ENCODE assay signal across 14 cellular contexts in the genomic region with DNA sequence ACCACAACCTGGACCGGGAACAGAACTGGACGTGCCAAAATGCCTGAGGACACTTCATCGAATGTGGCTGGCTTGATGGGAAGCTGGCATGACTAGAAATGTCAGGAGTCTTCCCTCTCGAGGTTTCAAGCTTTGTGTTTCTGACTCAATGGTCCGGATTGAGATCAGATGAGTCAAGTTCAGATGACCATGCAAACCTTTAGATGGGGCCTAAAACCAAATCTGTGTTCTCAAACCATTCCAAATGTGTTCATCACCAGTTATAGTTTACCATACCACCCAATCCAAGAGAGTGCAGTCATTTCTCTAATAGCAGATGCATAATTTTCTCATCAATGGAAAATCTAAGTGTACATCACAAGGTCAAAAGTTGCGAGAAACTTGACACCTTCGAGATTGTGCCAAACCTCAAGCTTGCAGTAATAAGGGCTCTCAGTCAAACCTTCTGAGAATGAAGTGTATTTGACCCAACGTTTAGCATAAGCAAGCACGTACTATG.
DNase-seq lines count a peak whose midpoint lies in the region; ATAC-seq and TF ChIP-seq lines count a peak whose summit lies in the region.
"Had no signal": no experiment of that assay in that cellular context is flagged by ENCODE, and none has a peak within 500 bp of the region (broad histone marks: within the 10 kb centered on the region; RNA-seq: fewer than 3 reads in every experiment).

No MANE protein-coding gene starts in this region.

- H3K4me3 Mint-ChIP-seq in CD8-positive, alpha-beta memory T cell: peak overlapping the region in 5 of 7 donors; percentile 28 to 62 (median 34)
- no peak overlapping the region for H3K4me3 Mint-ChIP-seq in WTC11
- H3K4me3 Mint-ChIP-seq: brain; CD4-positive, alpha-beta T cell; T-helper 2 cell treated with Interferon-gamma antibody and Interleukin-4, amounts not matched to agents 5 μg/mL and 100 μg/mL, for 36 hours had no signal

- no peak overlapping the region for H3K27ac Mint-ChIP-seq in CD8-positive, alpha-beta memory T cell
- H3K27ac Mint-ChIP-seq in WTC11: no peak overlapping the region
- H3K27ac Mint-ChIP-seq: brain; CD4-positive, alpha-beta T cell; T-helper 2 cell treated with Interferon-gamma antibody and Interleukin-4, amounts not matched to agents 5 μg/mL and 100 μg/mL, for 36 hours had no signal

- no peaks in the 10 kb centered on the region for H3K36me3 ChIP-seq in CD8-positive, alpha-beta memory T cell (ENCODE audit: insufficient read depth, low read length)
- H3K36me3 ChIP-seq in uterus: no peaks in the 10 kb centered on the region

- peaks cover 6% of the 10 kb centered on the region for H3K4me1 ChIP-seq in CD8-positive, alpha-beta memory T cell (ENCODE audit: insufficient read depth, low read length)
- no peaks in the 10 kb centered on the region for H3K4me1 ChIP-seq in uterus

- ATAC-seq in WTC11: no peak

- H3K27me3 Mint-ChIP-seq in CD8-positive, alpha-beta memory T cell: no peaks in the 10 kb centered on the region
- peaks cover 4% of the 10 kb centered on the region for H3K27me3 Mint-ChIP-seq in WTC11 (ENCODE audit: low read depth)
- H3K27me3 Mint-ChIP-seq: brain; CD4-positive, alpha-beta T cell had no signal

- H3K27me3 ChIP-seq in CD8-positive, alpha-beta memory T cell (ENCODE audit: insufficient read depth, low read length, poor library complexity, severe bottlenecking): no peaks in the 10 kb centered on the region
- H3K27me3 ChIP-seq in uterus: no peaks in the 10 kb centered on the region

- peaks cover 0 to 2% (median 0%) of the 10 kb centered on the region in 3 donors for H3K36me3 Mint-ChIP-seq in CD8-positive, alpha-beta memory T cell
- no peaks in the 10 kb centered on the region for H3K36me3 Mint-ChIP-seq in WTC11
- H3K36me3 Mint-ChIP-seq: brain had no signal

- no peaks in the 10 kb centered on the region for H3K9me3 Mint-ChIP-seq in CD8-positive, alpha-beta memory T cell
- H3K9me3 Mint-ChIP-seq in WTC11: no peaks in the 10 kb centered on the region
- H3K9me3 Mint-ChIP-seq: brain; CD4-positive, alpha-beta T cell; T-helper 2 cell treated with Interferon-gamma antibody and Interleukin-4, amounts not matched to agents 5 μg/mL and 100 μg/mL, for 36 hours had no signal

- TF ChIP-seq CTCF in WTC11 (IDR thresholded peaks at IDR 0.05) (no peak), uterus (IDR thresholded peaks at IDR 0.05) (no peak)

- POLR2A ChIA-PET in CD8-positive, alpha-beta memory T cell (lab: Charles Lee): no interaction called here
- POLR2A ChIA-PET in WTC11 (lab: Charles Lee): no interaction called here

- CTCF ChIA-PET in CD8-positive, alpha-beta memory T cell (lab: Charles Lee): interaction anchor here (2.0 kb wide), 1 partner anchor 275 kb away, joined by 4 read pairs; no protein-coding TSS in a partner anchor
- CTCF ChIA-PET in WTC11 (lab: Charles Lee): interaction anchor here (0.7 to 0.8 kb wide), 3 partner anchors 24 to 1745 kb away, joined by 3 to 4 read pairs (median 3); no protein-coding TSS in a partner anchor

- no peak overlapping the region for H3K4me3 ChIP-seq in CD8-positive, alpha-beta memory T cell (ENCODE audit: low read length)
- H3K4me3 ChIP-seq in uterus: no peak overlapping the region

- intact Hi-C loops in uterus (cut with DNase I; ENCODE audit: low total_unique reads): no loop called here

- no peaks in the 10 kb centered on the region for H3K9me3 ChIP-seq in CD8-positive, alpha-beta memory T cell (ENCODE audit: low read length)
- no peaks in the 10 kb centered on the region for H3K9me3 ChIP-seq in uterus

- no peak overlapping the region for H3K27ac ChIP-seq in CD8-positive, alpha-beta memory T cell (ENCODE audit: low read depth, low read length)
- H3K27ac ChIP-seq in uterus: no peak overlapping the region

- DNase-seq in CD8-positive, alpha-beta memory T cell: no peak
- DNase-seq in LHCN-M2 (ENCODE audit: low read depth): peak; percentile 52
- peak; percentile 46 for DNase-seq in fibroblast of gingiva (ENCODE audit: low read depth)
- DNase-seq in renal cortical epithelial cell (ENCODE audit: low read depth): peak; percentile 76
- no peak for DNase-seq in WTC11 (ENCODE audit: low spot score)
- DNase-seq in NCI-H82 treated with DMSO at 0.1 percent for 48 hours (lab: John Stamatoyannopoulos, UW; ENCODE audit: unreplicated experiment): no peak
- DNase-seq in uterus: no peak
- DNase-seq: activated CD4-positive, alpha-beta T cell treated with anti-CD3 and anti-CD28 coated beads, Interleukin-2, amount 50 U/mL, for 4 hours; CD4-positive, alpha-beta T cell; GDM1; kidney glomerular epithelial cell; MV-4-11 had no signal

- H3K4me1 Mint-ChIP-seq in CD8-positive, alpha-beta memory T cell: peaks cover 30 to 58% (median 42%) of the 10 kb centered on the region in 3 donors
- H3K4me1 Mint-ChIP-seq in WTC11: peaks cover 26% of the 10 kb centered on the region

- no peak for TF ChIP-seq POLR2A in uterus (IDR thresholded peaks at IDR 0.05)

TF ChIP-seq in WTC11, 78 proteins besides CTCF, POLR2A, EP300 and RAD21 (continues in another document):
- TF ChIP-seq, protein P1, sequence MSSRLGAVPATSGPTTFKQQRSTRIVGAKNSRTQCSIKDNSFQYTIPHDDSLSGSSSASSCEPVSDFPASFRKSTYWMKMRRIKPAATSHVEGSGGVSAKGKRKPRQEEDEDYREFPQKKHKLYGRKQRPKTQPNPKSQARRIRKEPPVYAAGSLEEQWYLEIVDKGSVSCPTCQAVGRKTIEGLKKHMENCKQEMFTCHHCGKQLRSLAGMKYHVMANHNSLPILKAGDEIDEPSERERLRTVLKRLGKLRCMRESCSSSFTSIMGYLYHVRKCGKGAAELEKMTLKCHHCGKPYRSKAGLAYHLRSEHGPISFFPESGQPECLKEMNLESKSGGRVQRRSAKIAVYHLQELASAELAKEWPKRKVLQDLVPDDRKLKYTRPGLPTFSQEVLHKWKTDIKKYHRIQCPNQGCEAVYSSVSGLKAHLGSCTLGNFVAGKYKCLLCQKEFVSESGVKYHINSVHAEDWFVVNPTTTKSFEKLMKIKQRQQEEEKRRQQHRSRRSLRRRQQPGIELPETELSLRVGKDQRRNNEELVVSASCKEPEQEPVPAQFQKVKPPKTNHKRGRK (CRISPR knock-in tag; IDR thresholded peaks at IDR 0.05; ENCODE audit: borderline replicate concordance): no peak
- TF ChIP-seq, protein P2, sequence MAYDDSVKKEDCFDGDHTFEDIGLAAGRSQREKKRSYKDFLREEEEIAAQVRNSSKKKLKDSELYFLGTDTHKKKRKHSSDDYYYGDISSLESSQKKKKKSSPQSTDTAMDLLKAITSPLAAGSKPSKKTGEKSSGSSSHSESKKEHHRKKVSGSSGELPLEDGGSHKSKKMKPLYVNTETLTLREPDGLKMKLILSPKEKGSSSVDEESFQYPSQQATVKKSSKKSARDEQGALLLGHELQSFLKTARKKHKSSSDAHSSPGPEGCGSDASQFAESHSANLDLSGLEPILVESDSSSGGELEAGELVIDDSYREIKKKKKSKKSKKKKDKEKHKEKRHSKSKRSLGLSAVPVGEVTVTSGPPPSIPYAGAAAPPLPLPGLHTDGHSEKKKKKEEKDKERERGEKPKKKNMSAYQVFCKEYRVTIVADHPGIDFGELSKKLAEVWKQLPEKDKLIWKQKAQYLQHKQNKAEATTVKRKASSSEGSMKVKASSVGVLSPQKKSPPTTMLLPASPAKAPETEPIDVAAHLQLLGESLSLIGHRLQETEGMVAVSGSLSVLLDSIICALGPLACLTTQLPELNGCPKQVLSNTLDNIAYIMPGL (CRISPR knock-in tag; IDR thresholded peaks at IDR 0.05): no peak
- no peak for TF ChIP-seq ZBTB21 (CRISPR knock-in tag; IDR thresholded peaks at IDR 0.05; ENCODE audit: borderline replicate concordance)
- TF ChIP-seq, protein P3, sequence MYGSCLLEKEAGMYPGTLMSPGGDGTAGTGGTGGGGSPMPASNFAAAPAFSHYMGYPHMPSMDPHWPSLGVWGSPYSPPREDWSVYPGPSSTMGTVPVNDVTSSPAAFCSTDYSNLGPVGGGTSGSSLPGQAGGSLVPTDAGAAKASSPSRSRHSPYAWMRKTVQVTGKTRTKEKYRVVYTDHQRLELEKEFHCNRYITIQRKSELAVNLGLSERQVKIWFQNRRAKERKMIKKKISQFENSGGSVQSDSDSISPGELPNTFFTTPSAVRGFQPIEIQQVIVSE (CRISPR knock-in tag; IDR thresholded peaks at IDR 0.05; ENCODE audit: borderline replicate concordance): no peak
- TF ChIP-seq ATF1 (CRISPR knock-in tag; IDR thresholded peaks at IDR 0.05): no peak
- no peak for TF ChIP-seq FOXP1 (CRISPR knock-in tag; IDR thresholded peaks at IDR 0.05; ENCODE audit: borderline replicate concordance)
- no peak for TF ChIP-seq KAT7 (CRISPR knock-in tag; IDR thresholded peaks at IDR 0.05; ENCODE audit: borderline replicate concordance)
- TF ChIP-seq, protein P4, sequence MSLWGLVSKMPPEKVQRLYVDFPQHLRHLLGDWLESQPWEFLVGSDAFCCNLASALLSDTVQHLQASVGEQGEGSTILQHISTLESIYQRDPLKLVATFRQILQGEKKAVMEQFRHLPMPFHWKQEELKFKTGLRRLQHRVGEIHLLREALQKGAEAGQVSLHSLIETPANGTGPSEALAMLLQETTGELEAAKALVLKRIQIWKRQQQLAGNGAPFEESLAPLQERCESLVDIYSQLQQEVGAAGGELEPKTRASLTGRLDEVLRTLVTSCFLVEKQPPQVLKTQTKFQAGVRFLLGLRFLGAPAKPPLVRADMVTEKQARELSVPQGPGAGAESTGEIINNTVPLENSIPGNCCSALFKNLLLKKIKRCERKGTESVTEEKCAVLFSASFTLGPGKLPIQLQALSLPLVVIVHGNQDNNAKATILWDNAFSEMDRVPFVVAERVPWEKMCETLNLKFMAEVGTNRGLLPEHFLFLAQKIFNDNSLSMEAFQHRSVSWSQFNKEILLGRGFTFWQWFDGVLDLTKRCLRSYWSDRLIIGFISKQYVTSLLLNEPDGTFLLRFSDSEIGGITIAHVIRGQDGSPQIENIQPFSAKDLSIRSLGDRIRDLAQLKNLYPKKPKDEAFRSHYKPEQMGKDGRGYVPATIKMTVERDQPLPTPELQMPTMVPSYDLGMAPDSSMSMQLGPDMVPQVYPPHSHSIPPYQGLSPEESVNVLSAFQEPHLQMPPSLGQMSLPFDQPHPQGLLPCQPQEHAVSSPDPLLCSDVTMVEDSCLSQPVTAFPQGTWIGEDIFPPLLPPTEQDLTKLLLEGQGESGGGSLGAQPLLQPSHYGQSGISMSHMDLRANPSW (CRISPR knock-in tag; conservative IDR thresholded peaks at IDR 0.05; ENCODE audit: low read depth): no peak
- TF ChIP-seq, protein P5, sequence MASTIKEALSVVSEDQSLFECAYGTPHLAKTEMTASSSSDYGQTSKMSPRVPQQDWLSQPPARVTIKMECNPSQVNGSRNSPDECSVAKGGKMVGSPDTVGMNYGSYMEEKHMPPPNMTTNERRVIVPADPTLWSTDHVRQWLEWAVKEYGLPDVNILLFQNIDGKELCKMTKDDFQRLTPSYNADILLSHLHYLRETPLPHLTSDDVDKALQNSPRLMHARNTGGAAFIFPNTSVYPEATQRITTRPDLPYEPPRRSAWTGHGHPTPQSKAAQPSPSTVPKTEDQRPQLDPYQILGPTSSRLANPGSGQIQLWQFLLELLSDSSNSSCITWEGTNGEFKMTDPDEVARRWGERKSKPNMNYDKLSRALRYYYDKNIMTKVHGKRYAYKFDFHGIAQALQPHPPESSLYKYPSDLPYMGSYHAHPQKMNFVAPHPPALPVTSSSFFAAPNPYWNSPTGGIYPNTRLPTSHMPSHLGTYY (CRISPR knock-in tag; IDR thresholded peaks at IDR 0.05): no peak

Comparison
In these comparisons a context has a peak if more than half of its experiments do, and no peak if none do; other contexts are left out.
1. DNase-seq: peak in LHCN-M2 (single experiment), fibroblast of gingiva (single experiment) and renal cortical epithelial cell (single experiment); none in CD8-positive, alpha-beta memory T cell (0 of 5), WTC11 (single experiment), NCI-H82 treated with DMSO at 0.1 percent for 48 hours (single experiment) and uterus (0 of 2).